22 cellular contexts compared by ENCODE assay signal in genomic region chr7:138086585-138087270, GRCh38. TPM values are rescaled to one million over a fixed set of nuclear protein-coding genes. Genes with fewer than 3 reads are reported as not detected.
"Had no signal": no experiment of that assay in that cellular context is flagged by ENCODE, and none has a peak within 500 bp of the region (broad histone marks: within the 10 kb centered on the region; RNA-seq: fewer than 3 reads in every experiment).

No MANE protein-coding gene starts in this region.

- H3K36me3 ChIP-seq: MG63 had no signal

- DNase-seq: Karpas-422, KG1, MG63, NCI-H1092, NCI-H1105 treated with DMSO at 0.1 percent for 48 hours, NCI-H1417 treated with DMSO at 0.1 percent for 48 hours, NCI-H146, NCI-H1694 treated with DMSO at 0.1 percent for 48 hours, NCI-H1930, NCI-H2081, NCI-H2171, NCI-H226, NCI-H446, NCI-H510A, NCI-H524 treated with DMSO at 0.1 percent for 48 hours, NCI-H69, NCI-H774, Right ventricle myocardium superior, RPMI8226 had no signal

- H3K4me3 ChIP-seq: MG63 had no signal

- H3K27me3 ChIP-seq: MG63 had no signal

- H3K9me3 ChIP-seq: MG63 had no signal

- FAIRE-seq: HTR-8/SVneo, RCC 7860 had no signal

- ATAC-seq: SK-N-SH treated with all-trans-retinoic acid at 6 μM for 48 hours had no signal

RNA-seq across cellular contexts. Expression of gene AKR1D1, which starts 10.5 kb away (rescaled TPM):
- total RNA-seq: Right ventricle myocardium superior had no signal
